Comparison of ENCODE assay signal across 8 cellular contexts in genomic region chr16:67935096-67935401, GRCh38. TPM values are rescaled to one million over a fixed set of nuclear protein-coding genes. Genes with fewer than 3 reads are reported as not detected.
DNase-seq lines count a peak whose midpoint lies in the region; ATAC-seq and TF ChIP-seq lines count a peak whose summit lies in the region.

No MANE protein-coding gene starts in this region.

- DNase-seq in CD8-positive, alpha-beta T cell: no peak
- DNase-seq in Panc1 (ENCODE audit: low read depth, low spot score) (no peak), osteocyte (ENCODE audit: extremely low spot score, unreplicated experiment) (no peak), COLO829 (ENCODE audit: low spot score) (no peak), Kasumi-1 (lab: John Stamatoyannopoulos, UW) (no peak), kidney glomerular epithelial cell (lab: John Stamatoyannopoulos, UW) (no peak)

- no peaks in the 10 kb centered on the region for H3K9me3 Mint-ChIP-seq in CD8-positive, alpha-beta T cell
- no peaks in the 10 kb centered on the region for H3K9me3 Mint-ChIP-seq in osteocyte (ENCODE audit: unreplicated experiment)

- no peak for TF ChIP-seq CTCF in CD8-positive, alpha-beta T cell (IDR thresholded peaks at IDR 0.05)
- TF ChIP-seq CTCF in Panc1 (IDR thresholded peaks at IDR 0.05) (no peak), osteocyte (IDR thresholded peaks at IDR 0.05) (no peak)

- POLR2A ChIA-PET in CD8-positive, alpha-beta T cell (lab: Charles Lee): interaction anchor here (0.7 to 4.3 kb wide), 28 partner anchors 10 to 414 kb away, joined by 3 to 19 read pairs (median 5); partner anchors contain the start of genes ACD, CTCF, DDX28 and DPEP2
- POLR2A ChIA-PET in Panc1 (lab: Charles Lee): interaction anchor here (0.6 to 0.7 kb wide), 2 partner anchors 34 to 54 kb away, joined by 3 read pairs; no protein-coding TSS in a partner anchor

- in situ Hi-C loops in Panc1 (cut with HindIII; ENCODE audit: low pct_unique_long_range_greater_than_20kb, low sequenced_read_pairs): no loop called here

- H3K27me3 ChIP-seq in CD8-positive, alpha-beta T cell (ENCODE audit: insufficient read depth, low read length): no peaks in the 10 kb centered on the region
- H3K27me3 ChIP-seq in Panc1 (ENCODE audit: control insufficient read depth, insufficient read depth, low read length) (no peaks in the 10 kb centered on the region), esophagus (ENCODE audit: control insufficient read depth in 1 of 2, insufficient read depth in 2 of 2, low read length in 2 of 2) (no peaks in the 10 kb centered on the region)

- H3K36me3 ChIP-seq in CD8-positive, alpha-beta T cell (ENCODE audit: insufficient read depth, low read length): peaks cover 26% of the 10 kb centered on the region
- peaks cover 2% of the 10 kb centered on the region; the same call in 1 of the 2 replicates for H3K36me3 ChIP-seq in Panc1 (ENCODE audit: control insufficient read depth, insufficient read depth, low read length)
- H3K36me3 ChIP-seq in esophagus (ENCODE audit: control insufficient read depth in 2 of 2, insufficient read depth in 2 of 2, low read length in 1 of 2): peaks cover 0 to 19% of the 10 kb centered on the region in 2 donors

- peak overlapping the region; percentile 98 for H3K27ac Mint-ChIP-seq in CD8-positive, alpha-beta T cell
- H3K27ac Mint-ChIP-seq in osteocyte (ENCODE audit: unreplicated experiment): peak overlapping the region; percentile 98

- peak overlapping the region; percentile 73 for H3K27ac ChIP-seq in CD8-positive, alpha-beta T cell (ENCODE audit: low read depth, low read length)
- peak overlapping the region; percentile 93 for H3K27ac ChIP-seq in Panc1 (ENCODE audit: low read length)
- peak overlapping the region in 1 of 2 donors; percentile 24 for H3K27ac ChIP-seq in esophagus (ENCODE audit: low read depth in 2 of 2, low read length in 1 of 2)

- peaks cover 31% of the 10 kb centered on the region for H3K4me1 Mint-ChIP-seq in CD8-positive, alpha-beta T cell (ENCODE audit: low read depth)
- peaks cover 18% of the 10 kb centered on the region for H3K4me1 Mint-ChIP-seq in osteocyte (ENCODE audit: unreplicated experiment)

- no peaks in the 10 kb centered on the region for H3K27me3 Mint-ChIP-seq in CD8-positive, alpha-beta T cell (ENCODE audit: low read depth)
- H3K27me3 Mint-ChIP-seq in osteocyte (ENCODE audit: unreplicated experiment): no peaks in the 10 kb centered on the region

- BruUV-seq in Panc1 (replicated peaks; lab: Mats Ljungman, UMichigan): no TSS peak

- intact Hi-C loops in CD8-positive, alpha-beta T cell (cut with DNase I, micrococcal nuclease): loop anchor here (1.0 to 10.0 kb wide), 12 partner anchors 33 to 1400 kb away; partner anchors contain the start of genes PSKH1 (in 2 of the 2), RANBP10 (in 2 of the 2), SLC12A4 (in 2 of the 2) and TSNAXIP1 (in 2 of the 2)
- intact Hi-C loops in Panc1 (cut with micrococcal nuclease; ENCODE audit: unreplicated experiment): no loop called here

- 33 to 37% methylated on average over 13 of the region's 13 CpGs for WGBS in esophagus, 2 donors

- CTCF ChIA-PET in CD8-positive, alpha-beta T cell (lab: Charles Lee): interaction anchor here (0.5 to 2.6 kb wide), 10 partner anchors 10 to 414 kb away, joined by 3 to 22 read pairs (median 4); partner anchors contain the start of genes NRN1L and SLC12A4
- CTCF ChIA-PET in Panc1 (lab: Charles Lee): interaction anchor here (0.8 kb wide), 1 partner anchor 51 kb away, joined by 3 read pairs; no protein-coding TSS in a partner anchor

- H3K36me3 Mint-ChIP-seq in CD8-positive, alpha-beta T cell: peaks cover 54% of the 10 kb centered on the region
- H3K36me3 Mint-ChIP-seq in osteocyte (ENCODE audit: unreplicated experiment): no peaks in the 10 kb centered on the region

- peaks cover 32% of the 10 kb centered on the region for H3K4me1 ChIP-seq in CD8-positive, alpha-beta T cell (ENCODE audit: insufficient read depth, low read length)
- 0 out of 2 replicates have a peak, but pooled peaks cover 4% of the 10 kb centered on the region for H3K4me1 ChIP-seq in Panc1 (ENCODE audit: control insufficient read depth, insufficient read depth, low read length)
- peaks cover 3 to 18% of the 10 kb centered on the region in 2 donors for H3K4me1 ChIP-seq in esophagus (ENCODE audit: control insufficient read depth in 2 of 2, insufficient read depth in 2 of 2, low read length in 1 of 2)

- no peak for ATAC-seq in CD8-positive, alpha-beta T cell
- peak; percentile 7 for ATAC-seq in Panc1
- no peak for ATAC-seq in GM21717 (IDR thresholded peaks at IDR 0.05; ENCODE audit: unreplicated experiment)

- peak overlapping the region; percentile 100 for H3K4me3 Mint-ChIP-seq in CD8-positive, alpha-beta T cell
- peak overlapping the region; percentile 98 for H3K4me3 Mint-ChIP-seq in osteocyte (ENCODE audit: unreplicated experiment)

- H3K4me3 ChIP-seq in CD8-positive, alpha-beta T cell (ENCODE audit: low read depth, low read length): peak overlapping the region; percentile 100
- H3K4me3 ChIP-seq in Panc1 (ENCODE audit: low read depth in 2 of 2, low read length in 2 of 2): peak overlapping the region; percentile 80 to 92
- H3K4me3 ChIP-seq in esophagus (ENCODE audit: low read depth in 1 of 2, low read length in 2 of 2): peak overlapping the region; percentile 70 to 95

- H3K9me3 ChIP-seq in CD8-positive, alpha-beta T cell (ENCODE audit: low read length): no peaks in the 10 kb centered on the region
- H3K9me3 ChIP-seq in Panc1 (ENCODE audit: control insufficient read depth, insufficient read depth, low read depth, low read length): no peaks in the 10 kb centered on the region
- no peaks in the 10 kb centered on the region for H3K9me3 ChIP-seq in esophagus (ENCODE audit: control insufficient read depth in 2 of 2, insufficient read depth in 1 of 2, low read depth in 1 of 2, low read length in 1 of 2)

RNA-seq across cellular contexts. Expression of gene PSMB10, which starts 1.6 kb away (rescaled TPM):
- total RNA-seq in CD8-positive, alpha-beta T cell: 10 to 100 TPM; 82.0 to 83.9 TPM
- total RNA-seq in Panc1 (2021; ENCODE audit: unreplicated experiment): 47.7 TPM
- polyA plus RNA-seq in Panc1 (2012; ENCODE audit: insufficient read length): 80.8 TPM
- 10 to 100 TPM; 39.5 to 54.8 TPM for polyA plus RNA-seq in esophagus
- 58.3 and 59.0 TPM in 2 replicates for total RNA-seq in osteocyte

RNA-seq across cellular contexts. Expression of gene CTRL, which starts 3.4 kb away (rescaled TPM):
- 10 to 100 TPM; 16.6 to 18.6 TPM for total RNA-seq in CD8-positive, alpha-beta T cell
- total RNA-seq in Panc1 (2021; ENCODE audit: unreplicated experiment) (2.0 TPM), osteocyte (0.39 and 0.91 TPM in 2 replicates)
- 1.9 TPM for polyA plus RNA-seq in Panc1 (2012; ENCODE audit: insufficient read length)
- under 1 TPM; 0.41 to 0.77 TPM for polyA plus RNA-seq in esophagus

RNA-seq across cellular contexts. Expression of gene LCAT, which starts 8.9 kb away (rescaled TPM):
- total RNA-seq in CD8-positive, alpha-beta T cell: 1 to 10 TPM; 3.3 to 5.8 TPM
- total RNA-seq in Panc1 (2021; ENCODE audit: unreplicated experiment): 14.0 TPM
- 7.5 TPM for polyA plus RNA-seq in Panc1 (2012; ENCODE audit: insufficient read length)
- polyA plus RNA-seq in esophagus: 10 to 100 TPM in 1 of 2 donors, 1 to 10 TPM in 1; 6.2 to 22.9 TPM
- 35.3 and 36.9 TPM in 2 replicates for total RNA-seq in osteocyte

RNA-seq across cellular contexts. Expression of gene SLC12A4, which starts 33.4 kb away (rescaled TPM):
- 10 to 100 TPM; 20.1 to 20.7 TPM for total RNA-seq in CD8-positive, alpha-beta T cell
- total RNA-seq in Panc1 (2021; ENCODE audit: unreplicated experiment) (31.8 TPM), osteocyte (90.7 and 91.6 TPM in 2 replicates)
- 42.0 TPM for polyA plus RNA-seq in Panc1 (2012; ENCODE audit: insufficient read length)
- polyA plus RNA-seq in esophagus: 10 to 100 TPM in 1 of 2 donors, 1 to 10 TPM in 1; 9.1 to 17.4 TPM

RNA-seq across cellular contexts. Expression of gene PSKH1, which starts 42.0 kb away (rescaled TPM):
- 10 to 100 TPM; 13.3 to 13.4 TPM for total RNA-seq in CD8-positive, alpha-beta T cell
- total RNA-seq in Panc1 (2021; ENCODE audit: unreplicated experiment) (17.8 TPM), osteocyte (43.9 and 45.5 TPM in 2 replicates)
- 22.7 TPM for polyA plus RNA-seq in Panc1 (2012; ENCODE audit: insufficient read length)
- 10 to 100 TPM; 12.5 to 13.7 TPM for polyA plus RNA-seq in esophagus
